ENCODE assay signal across 1 cellular context in the genomic region with DNA sequence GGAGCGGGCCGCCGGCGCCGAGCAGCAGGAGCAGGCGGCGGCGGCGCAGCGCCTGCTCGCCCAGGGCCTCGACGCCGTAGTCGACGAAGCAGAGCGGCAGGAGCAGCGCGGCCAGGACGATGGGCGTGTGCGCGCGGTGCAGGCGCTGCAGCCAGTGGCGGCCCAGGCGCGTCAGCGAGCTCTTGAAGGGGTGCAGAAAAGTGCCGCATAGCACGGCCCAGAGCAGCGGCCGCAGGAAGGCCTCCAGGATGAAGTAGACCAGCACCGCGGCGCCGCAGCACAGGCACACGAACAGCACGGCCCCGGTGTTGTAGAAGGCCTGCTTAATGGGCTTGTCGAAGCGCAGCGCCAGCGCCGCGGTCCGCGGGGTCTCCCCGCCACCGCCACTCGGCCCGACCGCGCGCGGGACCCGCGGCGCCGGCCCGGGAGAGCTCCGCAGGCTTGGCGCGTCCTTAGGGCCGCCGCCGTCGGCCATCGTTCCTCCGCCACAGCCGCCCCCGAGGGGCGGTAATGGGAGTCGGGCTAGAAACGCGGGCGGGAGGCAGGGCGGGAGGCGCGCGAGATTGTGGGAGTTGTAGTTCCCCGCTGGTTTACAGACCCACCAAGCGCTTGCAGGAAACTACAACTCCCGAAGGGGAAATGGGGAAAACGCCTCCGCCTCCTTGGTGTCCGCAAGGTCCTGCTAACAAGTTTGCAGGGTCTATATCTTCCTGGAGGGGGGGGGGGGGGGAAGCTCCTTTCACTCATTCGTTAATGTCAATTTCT.
TF ChIP-seq lines count a peak whose summit lies in the region.

A gene (minus strand): TSS at position 509 of the 765 bp plus-strand sequence. CDS start 34 bp downstream, at position 475.

TF ChIP-seq in K562, 482 proteins besides CTCF, POLR2A, EP300 and RAD21 (continued from another document and continues in another):
- TF ChIP-seq, protein P1, sequence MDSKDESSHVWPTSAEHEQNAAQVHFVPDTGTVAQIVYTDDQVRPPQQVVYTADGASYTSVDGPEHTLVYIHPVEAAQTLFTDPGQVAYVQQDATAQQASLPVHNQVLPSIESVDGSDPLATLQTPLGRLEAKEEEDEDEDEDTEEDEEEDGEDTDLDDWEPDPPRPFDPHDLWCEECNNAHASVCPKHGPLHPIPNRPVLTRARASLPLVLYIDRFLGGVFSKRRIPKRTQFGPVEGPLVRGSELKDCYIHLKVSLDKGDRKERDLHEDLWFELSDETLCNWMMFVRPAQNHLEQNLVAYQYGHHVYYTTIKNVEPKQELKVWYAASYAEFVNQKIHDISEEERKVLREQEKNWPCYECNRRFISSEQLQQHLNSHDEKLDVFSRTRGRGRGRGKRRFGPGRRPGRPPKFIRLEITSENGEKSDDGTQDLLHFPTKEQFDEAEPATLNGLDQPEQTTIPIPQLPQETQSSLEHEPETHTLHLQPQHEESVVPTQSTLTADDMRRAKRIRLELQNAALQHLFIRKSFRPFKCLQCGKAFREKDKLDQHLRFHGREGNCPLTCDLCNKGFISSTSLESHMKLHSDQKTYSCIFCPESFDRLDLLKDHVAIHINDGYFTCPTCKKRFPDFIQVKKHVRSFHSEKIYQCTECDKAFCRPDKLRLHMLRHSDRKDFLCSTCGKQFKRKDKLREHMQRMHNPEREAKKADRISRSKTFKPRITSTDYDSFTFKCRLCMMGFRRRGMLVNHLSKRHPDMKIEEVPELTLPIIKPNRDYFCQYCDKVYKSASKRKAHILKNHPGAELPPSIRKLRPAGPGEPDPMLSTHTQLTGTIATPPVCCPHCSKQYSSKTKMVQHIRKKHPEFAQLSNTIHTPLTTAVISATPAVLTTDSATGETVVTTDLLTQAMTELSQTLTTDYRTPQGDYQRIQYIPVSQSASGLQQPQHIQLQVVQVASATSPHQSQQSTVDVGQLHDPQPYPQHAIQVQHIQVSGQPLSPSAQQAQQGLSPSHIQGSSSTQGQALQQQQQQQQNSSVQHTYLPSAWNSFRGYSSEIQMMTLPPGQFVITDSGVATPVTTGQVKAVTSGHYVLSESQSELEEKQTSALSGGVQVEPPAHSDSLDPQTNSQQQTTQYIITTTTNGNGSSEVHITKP (IDR thresholded peaks at IDR 0.05; ENCODE audit: partially characterized antibody): no peak
- TF ChIP-seq, protein P2, sequence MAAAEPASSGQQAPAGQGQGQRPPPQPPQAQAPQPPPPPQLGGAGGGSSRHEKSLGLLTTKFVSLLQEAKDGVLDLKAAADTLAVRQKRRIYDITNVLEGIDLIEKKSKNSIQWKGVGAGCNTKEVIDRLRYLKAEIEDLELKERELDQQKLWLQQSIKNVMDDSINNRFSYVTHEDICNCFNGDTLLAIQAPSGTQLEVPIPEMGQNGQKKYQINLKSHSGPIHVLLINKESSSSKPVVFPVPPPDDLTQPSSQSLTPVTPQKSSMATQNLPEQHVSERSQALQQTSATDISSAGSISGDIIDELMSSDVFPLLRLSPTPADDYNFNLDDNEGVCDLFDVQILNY (CRISPR knock-in tag; IDR thresholded peaks at IDR 0.05): no peak; the same call in 1 of the 2 replicates
- TF ChIP-seq ETV5 (CRISPR knock-in tag; IDR thresholded peaks at IDR 0.05; ENCODE audit: low read depth): no peak
- TF ChIP-seq SIX5 (IDR thresholded peaks at IDR 0.05; ENCODE audit: borderline replicate concordance in 1 of 2, insufficient read depth in 1 of 2, low read depth in 1 of 2, low read length in 2 of 2): peak; percentile 89 to 90
- TF ChIP-seq EZH2 (IDR thresholded peaks at IDR 0.05; ENCODE audit: borderline replicate concordance, low read depth, low read length): no peak
- no peak for TF ChIP-seq SP2 (IDR thresholded peaks at IDR 0.05; ENCODE audit: extremely low read depth, low read depth, low read length, poor library complexity, severe bottlenecking)
- TF ChIP-seq SMC3 (conservative IDR thresholded peaks at IDR 0.05; ENCODE audit: insufficient read depth, low read depth, low read length): no peak
- TF ChIP-seq ZNF282 (CRISPR knock-in tag; IDR thresholded peaks at IDR 0.05): no peak
- TF ChIP-seq FOXM1 (IDR thresholded peaks at IDR 0.05; ENCODE audit: low read depth): peak; percentile 96
- peak; percentile 47; the same call in 1 of the 2 replicates for TF ChIP-seq FOXM1 (CRISPR knock-in tag; IDR thresholded peaks at IDR 0.05; ENCODE audit: low read depth)
- peak; percentile 34 for TF ChIP-seq HNRNPLL (IDR thresholded peaks at IDR 0.05; ENCODE audit: low read depth, low read length, poor library complexity, severe bottlenecking)
- TF ChIP-seq, protein P3, sequence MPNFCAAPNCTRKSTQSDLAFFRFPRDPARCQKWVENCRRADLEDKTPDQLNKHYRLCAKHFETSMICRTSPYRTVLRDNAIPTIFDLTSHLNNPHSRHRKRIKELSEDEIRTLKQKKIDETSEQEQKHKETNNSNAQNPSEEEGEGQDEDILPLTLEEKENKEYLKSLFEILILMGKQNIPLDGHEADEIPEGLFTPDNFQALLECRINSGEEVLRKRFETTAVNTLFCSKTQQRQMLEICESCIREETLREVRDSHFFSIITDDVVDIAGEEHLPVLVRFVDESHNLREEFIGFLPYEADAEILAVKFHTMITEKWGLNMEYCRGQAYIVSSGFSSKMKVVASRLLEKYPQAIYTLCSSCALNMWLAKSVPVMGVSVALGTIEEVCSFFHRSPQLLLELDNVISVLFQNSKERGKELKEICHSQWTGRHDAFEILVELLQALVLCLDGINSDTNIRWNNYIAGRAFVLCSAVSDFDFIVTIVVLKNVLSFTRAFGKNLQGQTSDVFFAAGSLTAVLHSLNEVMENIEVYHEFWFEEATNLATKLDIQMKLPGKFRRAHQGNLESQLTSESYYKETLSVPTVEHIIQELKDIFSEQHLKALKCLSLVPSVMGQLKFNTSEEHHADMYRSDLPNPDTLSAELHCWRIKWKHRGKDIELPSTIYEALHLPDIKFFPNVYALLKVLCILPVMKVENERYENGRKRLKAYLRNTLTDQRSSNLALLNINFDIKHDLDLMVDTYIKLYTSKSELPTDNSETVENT (CRISPR knock-in tag; IDR thresholded peaks at IDR 0.05): peak; percentile 79; the same call in 1 of the 2 replicates
- TF ChIP-seq RBM17 (IDR thresholded peaks at IDR 0.05; ENCODE audit: borderline replicate concordance, low read depth, low read length): no peak
- TF ChIP-seq, protein P4, sequence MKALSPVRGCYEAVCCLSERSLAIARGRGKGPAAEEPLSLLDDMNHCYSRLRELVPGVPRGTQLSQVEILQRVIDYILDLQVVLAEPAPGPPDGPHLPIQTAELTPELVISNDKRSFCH (CRISPR knock-in tag; IDR thresholded peaks at IDR 0.05): no peak
- TF ChIP-seq, protein P4 (tag; IDR thresholded peaks at IDR 0.05): peak; percentile 76; the same call in 1 of the 2 replicates
- TF ChIP-seq ZNF311 (CRISPR knock-in tag; IDR thresholded peaks at IDR 0.05): no peak
- TF ChIP-seq POLR2H (tag; IDR thresholded peaks at IDR 0.05; ENCODE audit: low read depth): no peak; the same call in 1 of the 2 replicates
- TF ChIP-seq, protein P5, sequence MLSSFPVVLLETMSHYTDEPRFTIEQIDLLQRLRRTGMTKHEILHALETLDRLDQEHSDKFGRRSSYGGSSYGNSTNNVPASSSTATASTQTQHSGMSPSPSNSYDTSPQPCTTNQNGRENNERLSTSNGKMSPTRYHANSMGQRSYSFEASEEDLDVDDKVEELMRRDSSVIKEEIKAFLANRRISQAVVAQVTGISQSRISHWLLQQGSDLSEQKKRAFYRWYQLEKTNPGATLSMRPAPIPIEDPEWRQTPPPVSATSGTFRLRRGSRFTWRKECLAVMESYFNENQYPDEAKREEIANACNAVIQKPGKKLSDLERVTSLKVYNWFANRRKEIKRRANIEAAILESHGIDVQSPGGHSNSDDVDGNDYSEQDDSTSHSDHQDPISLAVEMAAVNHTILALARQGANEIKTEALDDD (IDR thresholded peaks at IDR 0.05): no peak
- TF ChIP-seq MEIS2 (IDR thresholded peaks at IDR 0.05; ENCODE audit: partially characterized antibody): peak; percentile 58
- no peak for TF ChIP-seq ZFP1 (CRISPR knock-in tag; IDR thresholded peaks at IDR 0.05)
- TF ChIP-seq CBX8 (IDR thresholded peaks at IDR 0.05; ENCODE audit: borderline replicate concordance, extremely low read depth, low read depth, low read length, poor library complexity, severe bottlenecking): no peak
- TF ChIP-seq ZNF79 (CRISPR knock-in tag; IDR thresholded peaks at IDR 0.05; ENCODE audit: low read depth): no peak
- TF ChIP-seq FUS (optimal IDR thresholded peaks at IDR 0.05; ENCODE audit: low read depth, low read length): no peak
- TF ChIP-seq, protein P6, sequence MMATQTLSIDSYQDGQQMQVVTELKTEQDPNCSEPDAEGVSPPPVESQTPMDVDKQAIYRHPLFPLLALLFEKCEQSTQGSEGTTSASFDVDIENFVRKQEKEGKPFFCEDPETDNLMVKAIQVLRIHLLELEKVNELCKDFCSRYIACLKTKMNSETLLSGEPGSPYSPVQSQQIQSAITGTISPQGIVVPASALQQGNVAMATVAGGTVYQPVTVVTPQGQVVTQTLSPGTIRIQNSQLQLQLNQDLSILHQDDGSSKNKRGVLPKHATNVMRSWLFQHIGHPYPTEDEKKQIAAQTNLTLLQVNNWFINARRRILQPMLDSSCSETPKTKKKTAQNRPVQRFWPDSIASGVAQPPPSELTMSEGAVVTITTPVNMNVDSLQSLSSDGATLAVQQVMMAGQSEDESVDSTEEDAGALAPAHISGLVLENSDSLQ (IDR thresholded peaks at IDR 0.05): peak; percentile 89
- no peak for TF ChIP-seq ZNF695 (CRISPR knock-in tag; IDR thresholded peaks at IDR 0.05)
- TF ChIP-seq ZNF217 (CRISPR knock-in tag; IDR thresholded peaks at IDR 0.05): no peak
- no peak for TF ChIP-seq GATAD2B (IDR thresholded peaks at IDR 0.05; ENCODE audit: borderline replicate concordance)
- no peak for TF ChIP-seq ZC3H11A (IDR thresholded peaks at IDR 0.05; ENCODE audit: low read depth, low read length)
- TF ChIP-seq, protein P7, sequence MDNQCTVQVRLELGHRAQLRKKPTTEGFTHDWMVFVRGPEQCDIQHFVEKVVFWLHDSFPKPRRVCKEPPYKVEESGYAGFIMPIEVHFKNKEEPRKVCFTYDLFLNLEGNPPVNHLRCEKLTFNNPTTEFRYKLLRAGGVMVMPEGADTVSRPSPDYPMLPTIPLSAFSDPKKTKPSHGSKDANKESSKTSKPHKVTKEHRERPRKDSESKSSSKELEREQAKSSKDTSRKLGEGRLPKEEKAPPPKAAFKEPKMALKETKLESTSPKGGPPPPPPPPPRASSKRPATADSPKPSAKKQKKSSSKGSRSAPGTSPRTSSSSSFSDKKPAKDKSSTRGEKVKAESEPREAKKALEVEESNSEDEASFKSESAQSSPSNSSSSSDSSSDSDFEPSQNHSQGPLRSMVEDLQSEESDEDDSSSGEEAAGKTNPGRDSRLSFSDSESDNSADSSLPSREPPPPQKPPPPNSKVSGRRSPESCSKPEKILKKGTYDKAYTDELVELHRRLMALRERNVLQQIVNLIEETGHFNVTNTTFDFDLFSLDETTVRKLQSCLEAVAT (IDR thresholded peaks at IDR 0.05): no peak
- TF ChIP-seq, protein P8, sequence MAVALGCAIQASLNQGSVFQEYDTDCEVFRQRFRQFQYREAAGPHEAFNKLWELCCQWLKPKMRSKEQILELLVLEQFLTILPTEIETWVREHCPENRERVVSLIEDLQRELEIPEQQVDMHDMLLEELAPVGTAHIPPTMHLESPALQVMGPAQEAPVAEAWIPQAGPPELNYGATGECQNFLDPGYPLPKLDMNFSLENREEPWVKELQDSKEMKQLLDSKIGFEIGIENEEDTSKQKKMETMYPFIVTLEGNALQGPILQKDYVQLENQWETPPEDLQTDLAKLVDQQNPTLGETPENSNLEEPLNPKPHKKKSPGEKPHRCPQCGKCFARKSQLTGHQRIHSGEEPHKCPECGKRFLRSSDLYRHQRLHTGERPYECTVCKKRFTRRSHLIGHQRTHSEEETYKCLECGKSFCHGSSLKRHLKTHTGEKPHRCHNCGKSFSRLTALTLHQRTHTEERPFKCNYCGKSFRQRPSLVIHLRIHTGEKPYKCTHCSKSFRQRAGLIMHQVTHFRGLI (CRISPR knock-in tag; IDR thresholded peaks at IDR 0.05): no peak
- no peak for TF ChIP-seq ZNF586 (CRISPR knock-in tag; conservative IDR thresholded peaks at IDR 0.05)
- TF ChIP-seq, protein P9, sequence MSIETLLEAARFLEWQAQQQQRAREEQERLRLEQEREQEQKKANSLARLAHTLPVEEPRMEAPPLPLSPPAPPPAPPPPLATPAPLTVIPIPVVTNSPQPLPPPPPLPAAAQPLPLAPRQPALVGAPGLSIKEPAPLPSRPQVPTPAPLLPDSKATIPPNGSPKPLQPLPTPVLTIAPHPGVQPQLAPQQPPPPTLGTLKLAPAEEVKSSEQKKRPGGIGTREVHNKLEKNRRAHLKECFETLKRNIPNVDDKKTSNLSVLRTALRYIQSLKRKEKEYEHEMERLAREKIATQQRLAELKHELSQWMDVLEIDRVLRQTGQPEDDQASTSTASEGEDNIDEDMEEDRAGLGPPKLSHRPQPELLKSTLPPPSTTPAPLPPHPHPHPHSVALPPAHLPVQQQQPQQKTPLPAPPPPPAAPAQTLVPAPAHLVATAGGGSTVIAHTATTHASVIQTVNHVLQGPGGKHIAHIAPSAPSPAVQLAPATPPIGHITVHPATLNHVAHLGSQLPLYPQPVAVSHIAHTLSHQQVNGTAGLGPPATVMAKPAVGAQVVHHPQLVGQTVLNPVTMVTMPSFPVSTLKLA (conservative IDR thresholded peaks at IDR 0.05): peak; percentile 37 to 84; a peak in 2 of 4 replicates
- no peak for TF ChIP-seq MYNN (IDR thresholded peaks at IDR 0.05)
- TF ChIP-seq MYNN (CRISPR knock-in tag; IDR thresholded peaks at IDR 0.05): no peak
- no peak for TF ChIP-seq NFATC3 (IDR thresholded peaks at IDR 0.05)
- TF ChIP-seq HMGN3 (IDR thresholded peaks at IDR 0.05; ENCODE audit: borderline replicate concordance, extremely low read depth, insufficient read length, low read depth, low read length): peak; percentile 81
- TF ChIP-seq, protein P10, sequence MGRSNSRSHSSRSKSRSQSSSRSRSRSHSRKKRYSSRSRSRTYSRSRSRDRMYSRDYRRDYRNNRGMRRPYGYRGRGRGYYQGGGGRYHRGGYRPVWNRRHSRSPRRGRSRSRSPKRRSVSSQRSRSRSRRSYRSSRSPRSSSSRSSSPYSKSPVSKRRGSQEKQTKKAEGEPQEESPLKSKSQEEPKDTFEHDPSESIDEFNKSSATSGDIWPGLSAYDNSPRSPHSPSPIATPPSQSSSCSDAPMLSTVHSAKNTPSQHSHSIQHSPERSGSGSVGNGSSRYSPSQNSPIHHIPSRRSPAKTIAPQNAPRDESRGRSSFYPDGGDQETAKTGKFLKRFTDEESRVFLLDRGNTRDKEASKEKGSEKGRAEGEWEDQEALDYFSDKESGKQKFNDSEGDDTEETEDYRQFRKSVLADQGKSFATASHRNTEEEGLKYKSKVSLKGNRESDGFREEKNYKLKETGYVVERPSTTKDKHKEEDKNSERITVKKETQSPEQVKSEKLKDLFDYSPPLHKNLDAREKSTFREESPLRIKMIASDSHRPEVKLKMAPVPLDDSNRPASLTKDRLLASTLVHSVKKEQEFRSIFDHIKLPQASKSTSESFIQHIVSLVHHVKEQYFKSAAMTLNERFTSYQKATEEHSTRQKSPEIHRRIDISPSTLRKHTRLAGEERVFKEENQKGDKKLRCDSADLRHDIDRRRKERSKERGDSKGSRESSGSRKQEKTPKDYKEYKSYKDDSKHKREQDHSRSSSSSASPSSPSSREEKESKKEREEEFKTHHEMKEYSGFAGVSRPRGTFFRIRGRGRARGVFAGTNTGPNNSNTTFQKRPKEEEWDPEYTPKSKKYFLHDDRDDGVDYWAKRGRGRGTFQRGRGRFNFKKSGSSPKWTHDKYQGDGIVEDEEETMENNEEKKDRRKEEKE (IDR thresholded peaks at IDR 0.05; ENCODE audit: borderline replicate concordance in 1 of 2, control insufficient read depth in 1 of 2, low read depth in 2 of 2, low read length in 1 of 2): 0 out of 4 replicates have a peak, but pooled peaks of 1 of the 2 experiments have one; percentile 36
- TF ChIP-seq MCM3 (IDR thresholded peaks at IDR 0.05): no peak
- TF ChIP-seq NCOA6 (IDR thresholded peaks at IDR 0.05): no peak
- peak; percentile 36; the same call in 1 of the 2 replicates for TF ChIP-seq CREB1 (IDR thresholded peaks at IDR 0.05)
- TF ChIP-seq CREB1 (CRISPR knock-in tag; IDR thresholded peaks at IDR 0.05): no peak; the same call in 1 of the 2 replicates
